8 cellular contexts compared by ENCODE assay signal in genomic region chr17:58121925-58122324, GRCh38. TPM values are rescaled to one million over a fixed set of nuclear protein-coding genes. Genes with fewer than 3 reads are reported as not detected.
DNase-seq lines count a peak whose midpoint lies in the region; ATAC-seq, FAIRE-seq and TF ChIP-seq lines count a peak whose summit lies in the region.
"Had no signal": no experiment of that assay in that cellular context is flagged by ENCODE, and none has a peak within 500 bp of the region (broad histone marks: within the 10 kb centered on the region; RNA-seq: fewer than 3 reads in every experiment).

No MANE protein-coding gene starts in this region.

- H3K27me3 ChIP-seq in DOHH2 (ENCODE audit: control insufficient read depth, low read length) (peaks cover 15% of the 10 kb centered on the region), RWPE2 (ENCODE audit: insufficient read depth, poor library complexity, severe bottlenecking) (peaks cover 29% of the 10 kb centered on the region), H1 (replicated peaks in 1 of 4; ENCODE audit: control insufficient read depth in 3 of 4, extremely low read depth in 1 of 4, insufficient read depth in 3 of 4, low read length in 3 of 4) (no peaks in the 10 kb centered on the region; a peak in 1 of 7 replicates), stomach (peaks cover 0 to 22% (median 0%) of the 10 kb centered on the region in 3 donors)

- H3K14ac ChIP-seq in H1 (ENCODE audit: insufficient read length): no peak overlapping the region

- H3K79me1 ChIP-seq in H1 (ENCODE audit: low read depth, low read length): no peaks in the 10 kb centered on the region

- H3K4me3 ChIP-seq in DOHH2 (ENCODE audit: low read length) (no peak overlapping the region), HEK293 (ENCODE audit: low read depth, low read length) (no peak overlapping the region), RWPE2 (ENCODE audit: severe bottlenecking) (no peak overlapping the region), H1 (ENCODE audit: extremely low read depth in 1 of 4, insufficient read depth in 2 of 4, low read depth in 3 of 4, low read length in 4 of 4) (no peak overlapping the region), stomach (no peak overlapping the region)

- no peak overlapping the region for H3K18ac ChIP-seq in H1 (ENCODE audit: extremely low read depth, low read length)

- H3K9me2 ChIP-seq in DOHH2 (replicated peaks; ENCODE audit: control insufficient read depth, low read length): no peaks in the 10 kb centered on the region

- intact Hi-C loops in stomach (cut with DNase I; ENCODE audit: low total_unique reads): no loop called here

- no peaks in the 10 kb centered on the region for H4K20me1 ChIP-seq in DOHH2 (ENCODE audit: control insufficient read depth, insufficient read depth, low read depth, low read length)
- H4K20me1 ChIP-seq in H1 (replicated peaks in 1 of 2; ENCODE audit: control insufficient read depth in 1 of 2, insufficient read depth in 2 of 2, low read length in 2 of 2): peaks cover 0 to 4% of the 10 kb centered on the region in 2 experiments

- H4K91ac ChIP-seq in H1 (replicated peaks; ENCODE audit: insufficient read length, low read length): no peak overlapping the region

- H3F3A ChIP-seq in DOHH2 (ENCODE audit: control insufficient read depth, insufficient read depth): no peaks in the 10 kb centered on the region

- H3K4me2 ChIP-seq in DOHH2 (ENCODE audit: low read length) (no peak overlapping the region), H1 (ENCODE audit: insufficient read depth in 1 of 2, low read depth in 2 of 2, low read length in 2 of 2) (no peak overlapping the region)

- TF ChIP-seq CTCF in DOHH2 (IDR thresholded peaks at IDR 0.05; ENCODE audit: low read depth, low read length, poor library complexity, severe bottlenecking): peak; percentile 39
- TF ChIP-seq CTCF in HEK293 (tag by site-specific recombination; IDR thresholded peaks at IDR 0.05): peak; percentile 68
- TF ChIP-seq CTCF in RWPE2 (IDR thresholded peaks at IDR 0.05; ENCODE audit: poor library complexity, severe bottlenecking): peak; percentile 62
- TF ChIP-seq CTCF in H1 (IDR thresholded peaks at IDR 0.05; ENCODE audit: control extremely low read depth in 1 of 3, insufficient read depth in 1 of 3, low read depth in 1 of 3, low read length in 3 of 3): peak; percentile 3 to 95 (median 57)
- TF ChIP-seq CTCF in stomach (IDR thresholded peaks at IDR 0.05): no peak

- peak; percentile 55 for FAIRE-seq in H1 (lab: Jason Lieb, UNC)

- no peak overlapping the region for H2BK12ac ChIP-seq in H1 (ENCODE audit: low read depth, low read length)

- H3K23ac ChIP-seq in H1 (ENCODE audit: insufficient read length): no peak overlapping the region

- H3K36me3 ChIP-seq in DOHH2 (ENCODE audit: control insufficient read depth, low read length) (no peaks in the 10 kb centered on the region), HEK293 (ENCODE audit: control insufficient read depth in 2 of 2, insufficient read depth in 1 of 2, low read length in 2 of 2) (no peaks in the 10 kb centered on the region), RWPE2 (ENCODE audit: low read depth) (no peaks in the 10 kb centered on the region), H1 (ENCODE audit: control insufficient read depth in 2 of 4, insufficient read depth in 4 of 4, low read length in 3 of 4) (no peaks in the 10 kb centered on the region), stomach (no peaks in the 10 kb centered on the region)
- H3K36me3 ChIP-seq: neutrophil had no signal

- H4K8ac ChIP-seq in H1 (ENCODE audit: extremely low read depth, insufficient read depth, low read length): no peak overlapping the region

- TF ChIP-seq POLR2A in H1 (IDR thresholded peaks at IDR 0.05; ENCODE audit: control extremely low read depth in 1 of 2, low read depth in 2 of 2, low read length in 2 of 2): no peak
- no peak for TF ChIP-seq POLR2A in stomach (IDR thresholded peaks at IDR 0.05)

- H3K23me2 ChIP-seq in H1 (ENCODE audit: low read depth, low read length): peaks cover 5% of the 10 kb centered on the region; the same call in 1 of the 2 replicates

- H3K56ac ChIP-seq in H1 (replicated peaks; ENCODE audit: insufficient read length, low read depth, low read length): no peak overlapping the region

- H2BK15ac ChIP-seq in H1 (ENCODE audit: low read length): no peak overlapping the region

- TF ChIP-seq EP300 in H1 (IDR thresholded peaks at IDR 0.05; ENCODE audit: borderline replicate concordance in 1 of 2, low read depth in 2 of 2, low read length in 2 of 2): no peak
- TF ChIP-seq EP300 in stomach (IDR thresholded peaks at IDR 0.05): no peak

- no peak overlapping the region for H2AFZ ChIP-seq in H1 (ENCODE audit: low read length)

- 65% methylated on average over 5 of the region's 5 CpGs; no CpG with 5 or more reads in 1 of the 2 experiments for WGBS in H1 (ENCODE audit: extremely low coverage in 1 of 2, insufficient coverage in 1 of 2, insufficient read length in 1 of 2, insufficient replicate concordance in 2 of 2, low coverage in 1 of 2, low lambda C conversion rate in 2 of 2, missing lambda C conversion rate in 1 of 2), 2 experiments
- WGBS in stomach, 5 donors: 43 to 61% (median 51%) methylated on average over 4 to 5 of the region's 5 CpGs

- H3K9ac ChIP-seq in H1 (replicated peaks in 1 of 4; ENCODE audit: extremely low read depth in 1 of 4, low read depth in 3 of 4, low read length in 3 of 4): no peak overlapping the region

- CTCF ChIA-PET in HEK293 (lab: Yijun Ruan, JAX): interaction anchor here (0.6 to 2.5 kb wide), 25 partner anchors 8 to 997 kb away, joined by 3 to 19 read pairs (median 3); no protein-coding TSS in a partner anchor
- CTCF ChIA-PET in H1 (lab: Charles Lee; ENCODE audit: partially characterized antibody): interaction anchor here (0.6 to 4.5 kb wide), 20 partner anchors 8 to 325 kb away, joined by 3 to 71 read pairs (median 3); partner anchors contain the start of genes EPX and OR4D2

- H3K4me1 ChIP-seq in DOHH2 (ENCODE audit: control insufficient read depth, low read length) (no peaks in the 10 kb centered on the region), HEK293 (ENCODE audit: control insufficient read depth, insufficient read depth, low read length) (no peaks in the 10 kb centered on the region), RWPE2 (ENCODE audit: insufficient read depth, poor library complexity, severe bottlenecking) (no peaks in the 10 kb centered on the region), H1 (replicated peaks in 1 of 4; ENCODE audit: control insufficient read depth in 3 of 4, insufficient read depth in 4 of 4, low read length in 3 of 4) (no peaks in the 10 kb centered on the region), stomach (no peaks in the 10 kb centered on the region)

- H2AK5ac ChIP-seq in H1 (ENCODE audit: low read depth, low read length): no peak overlapping the region

- no peak overlapping the region for H4K5ac ChIP-seq in H1 (ENCODE audit: insufficient read length, low read depth, low read length)

- no peaks in the 10 kb centered on the region for H3K9me3 ChIP-seq in DOHH2 (ENCODE audit: control insufficient read depth, insufficient read depth, low read length)
- no peaks in the 10 kb centered on the region for H3K9me3 ChIP-seq in HEK293 (ENCODE audit: control insufficient read depth, insufficient read depth, low read depth, low read length)
- no peaks in the 10 kb centered on the region for H3K9me3 ChIP-seq in RWPE2 (ENCODE audit: severe bottlenecking)
- no peaks in the 10 kb centered on the region; a peak in 1 of 4 replicates for H3K9me3 ChIP-seq in H1 (ENCODE audit: insufficient read depth in 2 of 2, low read depth in 1 of 2, low read length in 1 of 2)
- H3K9me3 ChIP-seq in stomach: no peaks in the 10 kb centered on the region
- H3K9me3 ChIP-seq: neutrophil had no signal

- H2BK5ac ChIP-seq in H1 (ENCODE audit: low read depth, low read length): no peak overlapping the region

- no peak overlapping the region for H2BK20ac ChIP-seq in H1 (ENCODE audit: low read length)

- TF ChIP-seq RAD21 in H1 (IDR thresholded peaks at IDR 0.05 in 1 of 2, conservative IDR thresholded peaks at IDR 0.05 in 1 of 2; ENCODE audit: low read depth in 2 of 2, low read length in 2 of 2): peak; percentile 71 to 80

- ATAC-seq in RWPE2 (ENCODE audit: low read depth): peak; percentile 59; the same call in 2 of the 3 replicates
- ATAC-seq in HG03025 (IDR thresholded peaks at IDR 0.05; ENCODE audit: low FRiP score, unreplicated experiment): no peak

- H2BK120ac ChIP-seq in H1 (replicated peaks; ENCODE audit: low read depth, low read length): no peak overlapping the region

- H3K27ac ChIP-seq in DOHH2 (ENCODE audit: low read depth, low read length): no peak overlapping the region
- no peak overlapping the region for H3K27ac ChIP-seq in HEK293 (ENCODE audit: extremely low read depth, low read depth, low read length)
- H3K27ac ChIP-seq in RWPE2 (ENCODE audit: poor library complexity, severe bottlenecking): no peak overlapping the region
- no peak overlapping the region for H3K27ac ChIP-seq in H1 (ENCODE audit: low read depth, low read length)
- H3K27ac ChIP-seq in stomach: no peak overlapping the region
- H3K27ac ChIP-seq: neutrophil had no signal

- H3K4ac ChIP-seq in H1 (replicated peaks; ENCODE audit: insufficient read length, low read depth, low read length): no peak overlapping the region

- no peaks in the 10 kb centered on the region for H3K79me2 ChIP-seq in DOHH2 (ENCODE audit: control insufficient read depth, low read length)
- H3K79me2 ChIP-seq in H1 (ENCODE audit: control insufficient read depth in 1 of 2, insufficient read depth in 2 of 2, low read length in 2 of 2): no peaks in the 10 kb centered on the region

- POLR2A ChIA-PET in HEK293 (lab: Yijun Ruan, JAX) (no interaction called here), H1 (lab: Charles Lee; ENCODE audit: partially characterized antibody) (no interaction called here)

- DNase-seq in RWPE2 (ENCODE audit: low spot score) (no peak), H1 (ENCODE audit: low read depth in 1 of 2, low spot score in 2 of 2) (no peak), stromal cell of bone marrow (ENCODE audit: low read depth) (peak; percentile 28), stomach (no peak)

RNA-seq across cellular contexts. Expression of gene OR4D1, which starts 26.3 kb away (rescaled TPM):
- 0.32 and 0.33 TPM in 2 replicates for total RNA-seq in H1 (2021; fragmentation: NEBNext Ultra II Directional; extraction: Animal tissue kit (Norgen Biotek cat#: 25700))
- 0.39 and 0.44 TPM in 2 replicates for polyA plus RNA-seq in H1 (2011; rRNA removed)
- polyA plus RNA-seq in H1 (2011; cell fraction: cytosol; rRNA removed): 0.44 TPM
- polyA plus RNA-seq in H1 (2011; cell fraction: nucleus; rRNA removed): 0.37 TPM
- polyA plus RNA-seq in H1 (2012, experiment 1 of 2): 0.18 to 0.31 TPM (median 0.29 TPM) in 4 replicates
- polyA plus RNA-seq in H1 (2012, experiment 2 of 2): 0.22 TPM
- 0.28 TPM for polyA plus RNA-seq in H1 (2013, experiment 1 of 2)
- polyA plus RNA-seq in H1 (2013, experiment 2 of 2): 0.20 TPM
- polyA minus RNA-seq in H1 (2011; rRNA and poly(A)+ RNA removed): 0.41 and 0.76 TPM in 2 replicates
- not detected for polyA minus RNA-seq in H1 (2011; cell fraction: cytosol; rRNA and poly(A)+ RNA removed)
- 0.40 TPM for polyA minus RNA-seq in H1 (2011; cell fraction: nucleus; rRNA and poly(A)+ RNA removed)
- not detected for total RNA-seq in stomach
- under 1 TPM in 1 of 3 donors, not detected in 2; 0.03 TPM for polyA plus RNA-seq in stomach

RNA-seq across cellular contexts. Expression of gene DYNLL2, which starts 38.7 kb away (rescaled TPM):
- total RNA-seq in H1 (2021; fragmentation: NEBNext Ultra II Directional; extraction: Animal tissue kit (Norgen Biotek cat#: 25700)): 49.7 and 52.7 TPM in 2 replicates
- polyA plus RNA-seq in H1 (2011; rRNA removed) (19.8 and 21.6 TPM in 2 replicates), stomach (10 to 100 TPM; 18.5 to 29.4 (median 22.0) TPM)
- 24.8 TPM for polyA plus RNA-seq in H1 (2011; cell fraction: cytosol; rRNA removed)
- polyA plus RNA-seq in H1 (2011; cell fraction: nucleus; rRNA removed): 13.0 TPM
- polyA plus RNA-seq in H1 (2012, experiment 1 of 2): 55.1 to 71.7 TPM (median 59.8 TPM) in 4 replicates
- polyA plus RNA-seq in H1 (2012, experiment 2 of 2): 23.3 TPM
- polyA plus RNA-seq in H1 (2013, experiment 1 of 2): 20.9 TPM
- 21.2 TPM for polyA plus RNA-seq in H1 (2013, experiment 2 of 2)
- polyA minus RNA-seq in H1 (2011; rRNA and poly(A)+ RNA removed): 32.7 and 36.5 TPM in 2 replicates
- polyA minus RNA-seq in H1 (2011; cell fraction: cytosol; rRNA and poly(A)+ RNA removed): 18.9 TPM
- polyA minus RNA-seq in H1 (2011; cell fraction: nucleus; rRNA and poly(A)+ RNA removed): 17.3 TPM
- total RNA-seq in stomach: 10 to 100 TPM in 3 of 5 donors, 1 to 10 TPM in 2; 5.8 to 40.6 (median 20.9) TPM

RNA-seq across cellular contexts. Expression of gene OR4D2, which starts 44.9 kb away (rescaled TPM):
- not detected in 2 replicates for total RNA-seq in H1 (2021; fragmentation: NEBNext Ultra II Directional; extraction: Animal tissue kit (Norgen Biotek cat#: 25700))
- polyA plus RNA-seq in H1 (2011; rRNA removed) (not detected in 2 replicates), stomach (not detected)
- polyA plus RNA-seq in H1 (2011; cell fraction: cytosol; rRNA removed): not detected
- 0.11 TPM for polyA plus RNA-seq in H1 (2011; cell fraction: nucleus; rRNA removed)
- not detected in 4 replicates for polyA plus RNA-seq in H1 (2012, experiment 1 of 2)
- not detected for polyA plus RNA-seq in H1 (2012, experiment 2 of 2)
- not detected for polyA plus RNA-seq in H1 (2013, experiment 1 of 2)
- polyA plus RNA-seq in H1 (2013, experiment 2 of 2): not detected
- not detected in 2 replicates for polyA minus RNA-seq in H1 (2011; rRNA and poly(A)+ RNA removed)
- polyA minus RNA-seq in H1 (2011; cell fraction: cytosol; rRNA and poly(A)+ RNA removed): not detected
- not detected for polyA minus RNA-seq in H1 (2011; cell fraction: nucleus; rRNA and poly(A)+ RNA removed)
- not detected for total RNA-seq in stomach

Comparison
In these comparisons a context has a peak if more than half of its experiments do, and no peak if none do; other contexts are left out.
1. CTCF ChIP-seq: peak in DOHH2 (single experiment), HEK293 (single experiment), RWPE2 (single experiment) and H1 (3 of 3); none in stomach (0 of 7).